15 cellular contexts compared by ENCODE assay signal in genomic region chr6:2478200-2478599, GRCh38.
A peak's percentile ranks its signal among the peaks of the same experiment; 100 is the strongest.
DNase-seq lines count a peak whose midpoint lies in the region; ATAC-seq and TF ChIP-seq lines count a peak whose summit lies in the region.
"Had no signal": no experiment of that assay in that cellular context is flagged by ENCODE, and none has a peak within 500 bp of the region (broad histone marks: within the 10 kb centered on the region; RNA-seq: fewer than 3 reads in every experiment).

No MANE protein-coding gene starts in this region.

- H3K27me3 Mint-ChIP-seq in Caco-2 (ENCODE audit: insufficient read depth, unreplicated experiment): no peaks in the 10 kb centered on the region
- peaks cover 4% of the 10 kb centered on the region for H3K27me3 Mint-ChIP-seq in nephron progenitor cell (ENCODE audit: low read depth, poor library complexity)
- H3K27me3 Mint-ChIP-seq in CD8-positive, alpha-beta T cell (ENCODE audit: low read depth): peaks cover 14% of the 10 kb centered on the region

- no TSS peak for BruUV-seq in Caco-2 (replicated peaks; lab: Mats Ljungman, UMichigan)

- H3K9me3 ChIP-seq in Caco-2: peaks cover 2% of the 10 kb centered on the region; the same call in 1 of the 2 replicates
- H3K9me3 ChIP-seq in CD8-positive, alpha-beta T cell (ENCODE audit: low read length): no peaks in the 10 kb centered on the region

- H3K27ac ChIP-seq in CD8-positive, alpha-beta T cell (ENCODE audit: low read depth, low read length): no peak overlapping the region
- H3K27ac ChIP-seq: BLaER1 had no signal

- H3K27ac Mint-ChIP-seq in Caco-2 (ENCODE audit: unreplicated experiment): peak overlapping the region; percentile 43
- peak overlapping the region; percentile 68 for H3K27ac Mint-ChIP-seq in nephron progenitor cell
- no peak overlapping the region for H3K27ac Mint-ChIP-seq in CD8-positive, alpha-beta T cell
- H3K27ac Mint-ChIP-seq: activated CD4-positive, alpha-beta T cell treated with anti-CD3 and anti-CD28 coated beads, Interleukin-2, amount 10 ng/mL, durations not matched to agents 24 days and 14 days; activated T-helper 17 cell treated with anti-CD3 and anti-CD28 coated beads, Interleukin-2, amount 50 U/mL, for 72 hours; stimulated activated naive B cell treated with anti-CD40 and anti-IgM and Interleukin-4, amounts not matched to agents 10 μg/mL and 1 μg/mL and 100 μg/mL, for 72 hours had no signal

- DNase-seq in Caco-2: peak in 1 of 2 experiments; percentile 48
- DNase-seq in fibroblast of villous mesenchyme (ENCODE audit: low read depth): peak; percentile 39
- DNase-seq in nephron progenitor cell: peak; percentile 10
- DNase-seq in NK-92 (lab: John Stamatoyannopoulos, UW; ENCODE audit: unreplicated experiment): no peak
- DNase-seq in CD8-positive, alpha-beta T cell: no peak
- DNase-seq in HEK293T (ENCODE audit: extremely low spot score): no peak
- DNase-seq: activated CD4-positive, alpha-beta T cell treated with anti-CD3 and anti-CD28 coated beads, Interleukin-2, amount 10 ng/mL, durations not matched to agents 24 days and 14 days; nucleus accumbens; PC-3; stimulated activated naive B cell treated with anti-CD40 and anti-IgM and Interleukin-4, amounts not matched to agents 10 μg/mL and 1 μg/mL and 100 μg/mL, for 72 hours; T-helper 2 cell had no signal

- H3K9me3 Mint-ChIP-seq in Caco-2 (ENCODE audit: unreplicated experiment): peaks cover 8% of the 10 kb centered on the region
- H3K9me3 Mint-ChIP-seq in nephron progenitor cell: peaks cover 15% of the 10 kb centered on the region
- peaks cover 9% of the 10 kb centered on the region for H3K9me3 Mint-ChIP-seq in CD8-positive, alpha-beta T cell

- TF ChIP-seq CTCF in Caco-2 (IDR thresholded peaks at IDR 0.05; ENCODE audit: insufficient read depth in 1 of 2, low read depth in 1 of 2, low read length in 1 of 2, severe bottlenecking in 1 of 2, unreplicated experiment in 1 of 2): no peak
- TF ChIP-seq CTCF in fibroblast of villous mesenchyme (IDR thresholded peaks at IDR 0.05; ENCODE audit: insufficient read depth, low read depth, low read length): no peak
- TF ChIP-seq CTCF in nephron progenitor cell (IDR thresholded peaks at IDR 0.05): no peak
- no peak for TF ChIP-seq CTCF in CD8-positive, alpha-beta T cell (IDR thresholded peaks at IDR 0.05)

- intact Hi-C loops in Caco-2 (cut with micrococcal nuclease; ENCODE audit: unreplicated experiment): no loop called here
- intact Hi-C loops in CD8-positive, alpha-beta T cell (cut with DNase I, micrococcal nuclease): no loop called here

- peaks cover 6% of the 10 kb centered on the region for H3K36me3 Mint-ChIP-seq in Caco-2 (ENCODE audit: insufficient read depth, unreplicated experiment)
- peaks cover 12% of the 10 kb centered on the region for H3K36me3 Mint-ChIP-seq in nephron progenitor cell (ENCODE audit: low read depth)
- H3K36me3 Mint-ChIP-seq in CD8-positive, alpha-beta T cell: no peaks in the 10 kb centered on the region

- no peaks in the 10 kb centered on the region for H3K36me3 ChIP-seq in Caco-2 (ENCODE audit: control insufficient read depth, insufficient read depth, low read length)
- no peaks in the 10 kb centered on the region for H3K36me3 ChIP-seq in CD8-positive, alpha-beta T cell (ENCODE audit: insufficient read depth, low read length)
- H3K36me3 ChIP-seq: BLaER1 had no signal

- ATAC-seq in esophagus mucosa: no peak
- ATAC-seq in CD8-positive, alpha-beta T cell: no peak
- ATAC-seq: activated T-helper 17 cell treated with anti-CD3 and anti-CD28 coated beads, Interleukin-2, amount 50 U/mL, for 72 hours; PC-3; stimulated activated naive B cell treated with anti-CD40 and anti-IgM and Interleukin-4, amounts not matched to agents 10 μg/mL and 1 μg/mL and 100 μg/mL, for 72 hours had no signal

- peaks cover 22% of the 10 kb centered on the region for H3K4me1 Mint-ChIP-seq in Caco-2 (ENCODE audit: low read depth, unreplicated experiment)
- H3K4me1 Mint-ChIP-seq in nephron progenitor cell: peaks cover 54% of the 10 kb centered on the region
- no peaks in the 10 kb centered on the region for H3K4me1 Mint-ChIP-seq in CD8-positive, alpha-beta T cell (ENCODE audit: low read depth)
- H3K4me1 Mint-ChIP-seq: activated CD4-positive, alpha-beta T cell treated with anti-CD3 and anti-CD28 coated beads, Interleukin-2, amount 10 ng/mL, durations not matched to agents 24 days and 14 days; activated T-helper 17 cell treated with anti-CD3 and anti-CD28 coated beads, Interleukin-2, amount 50 U/mL, for 72 hours; stimulated activated naive B cell treated with anti-CD40 and anti-IgM and Interleukin-4, amounts not matched to agents 10 μg/mL and 1 μg/mL and 100 μg/mL, for 72 hours had no signal

- H3K4me3 ChIP-seq in Caco-2 (ENCODE audit: low read depth, low read length) (no peak overlapping the region), fibroblast of villous mesenchyme (ENCODE audit: low read depth, low read length) (no peak overlapping the region)
- no peak overlapping the region for H3K4me3 ChIP-seq in CD8-positive, alpha-beta T cell (ENCODE audit: low read depth, low read length)
- H3K4me3 ChIP-seq: BLaER1 had no signal

- H3K4me3 Mint-ChIP-seq in Caco-2 (ENCODE audit: unreplicated experiment): no peak overlapping the region
- H3K4me3 Mint-ChIP-seq in nephron progenitor cell: no peak overlapping the region
- H3K4me3 Mint-ChIP-seq in CD8-positive, alpha-beta T cell: no peak overlapping the region
- H3K4me3 Mint-ChIP-seq: activated CD4-positive, alpha-beta T cell treated with anti-CD3 and anti-CD28 coated beads, Interleukin-2, amount 10 ng/mL, durations not matched to agents 24 days and 14 days; activated T-helper 17 cell treated with anti-CD3 and anti-CD28 coated beads, Interleukin-2, amount 50 U/mL, for 72 hours; stimulated activated naive B cell treated with anti-CD40 and anti-IgM and Interleukin-4, amounts not matched to agents 10 μg/mL and 1 μg/mL and 100 μg/mL, for 72 hours had no signal

- H3K27me3 ChIP-seq in Caco-2 (replicated peaks; ENCODE audit: control insufficient read depth, insufficient read depth, low read length): no peaks in the 10 kb centered on the region
- H3K27me3 ChIP-seq in CD8-positive, alpha-beta T cell (ENCODE audit: insufficient read depth, low read length): no peaks in the 10 kb centered on the region
- H3K27me3 ChIP-seq: BLaER1 had no signal

- CTCF ChIA-PET in Caco-2 (lab: Charles Lee) (interaction anchor here (0.6 to 0.7 kb wide), 2 partner anchors 37 to 156 kb away, joined by 3 read pairs; no protein-coding TSS in a partner anchor), HEK293T (lab: Yijun Ruan, JAX) (no interaction called here)
- CTCF ChIA-PET in CD8-positive, alpha-beta T cell (lab: Charles Lee): interaction anchor here (0.9 kb wide), 1 partner anchor 8 kb away, joined by 3 read pairs; no protein-coding TSS in a partner anchor

- POLR2A ChIA-PET in Caco-2 (lab: Charles Lee): interaction anchor here (0.5 kb wide), 1 partner anchor 361 kb away, joined by 3 read pairs; no protein-coding TSS in a partner anchor
- POLR2A ChIA-PET in CD8-positive, alpha-beta T cell (lab: Charles Lee): no interaction called here
- POLR2A ChIA-PET in HEK293T (lab: Yijun Ruan, JAX): no interaction called here

- H3K4me1 ChIP-seq in Caco-2: peaks cover 25% of the 10 kb centered on the region
- no peaks in the 10 kb centered on the region for H3K4me1 ChIP-seq in CD8-positive, alpha-beta T cell (ENCODE audit: insufficient read depth, low read length)
- H3K4me1 ChIP-seq: BLaER1 had no signal

TF ChIP-seq in PFSK-1, 5 proteins besides CTCF, POLR2A, EP300 and RAD21:
- no peak for TF ChIP-seq FOXP2 (optimal IDR thresholded peaks at IDR 0.05; ENCODE audit: borderline replicate concordance, extremely low read depth, extremely low read length, insufficient read depth)
- 0 out of 2 replicates have a peak, but pooled peaks have one; percentile 20 for TF ChIP-seq SIN3A (IDR thresholded peaks at IDR 0.05; ENCODE audit: borderline replicate concordance, insufficient read depth, low read length)

TF ChIP-seq in HEK293T, 16 proteins besides CTCF, POLR2A, EP300 and RAD21:
- no peak for TF ChIP-seq NFRKB (IDR thresholded peaks at IDR 0.05)
- no peak for TF ChIP-seq FOXM1 (IDR thresholded peaks at IDR 0.05; ENCODE audit: borderline replicate concordance)

Comparison
In these comparisons a context has a peak if more than half of its experiments do, and no peak if none do; other contexts are left out.
1. DNase-seq: peak in fibroblast of villous mesenchyme (single experiment) and nephron progenitor cell (single experiment); none in NK-92 (single experiment), CD8-positive, alpha-beta T cell (0 of 7) and HEK293T (single experiment).